1 cellular context compared by ENCODE assay signal in the genomic region with DNA sequence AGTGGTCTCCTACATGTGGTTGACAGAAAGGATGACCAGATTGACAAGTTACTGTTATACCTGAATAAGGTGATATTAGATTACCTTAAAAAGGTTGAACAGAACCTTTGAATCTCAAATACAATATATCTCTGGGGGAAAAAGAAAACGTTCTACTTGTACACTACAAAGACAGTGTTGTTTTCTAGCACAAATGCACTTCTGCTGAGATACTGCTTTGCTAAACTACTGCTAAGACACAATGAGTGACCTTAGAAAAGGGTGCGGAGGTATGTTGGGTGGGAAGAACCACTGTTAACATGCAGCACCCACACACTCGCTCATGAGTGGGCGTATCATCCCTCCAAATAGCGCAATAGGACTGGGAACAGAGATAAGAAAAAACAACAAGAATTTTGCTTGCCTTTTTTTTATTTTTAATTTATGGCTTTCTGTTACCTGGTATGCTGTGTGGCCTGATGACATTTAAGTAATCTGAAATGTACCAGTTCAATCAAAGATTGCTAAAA.
A peak's percentile ranks its signal among the peaks of the same experiment; 100 is the strongest.
TF ChIP-seq lines count a peak whose summit lies in the region.

No MANE protein-coding gene starts in this region.

TF ChIP-seq in GM12878, 131 proteins besides CTCF, POLR2A, EP300 and RAD21:
- TF ChIP-seq HDAC6 (IDR thresholded peaks at IDR 0.05; ENCODE audit: unreplicated experiment), result no peak
- no peak for TF ChIP-seq TAF1 (IDR thresholded peaks at IDR 0.05; ENCODE audit: borderline replicate concordance, low read depth, low read length)
- TF ChIP-seq, protein P1, sequence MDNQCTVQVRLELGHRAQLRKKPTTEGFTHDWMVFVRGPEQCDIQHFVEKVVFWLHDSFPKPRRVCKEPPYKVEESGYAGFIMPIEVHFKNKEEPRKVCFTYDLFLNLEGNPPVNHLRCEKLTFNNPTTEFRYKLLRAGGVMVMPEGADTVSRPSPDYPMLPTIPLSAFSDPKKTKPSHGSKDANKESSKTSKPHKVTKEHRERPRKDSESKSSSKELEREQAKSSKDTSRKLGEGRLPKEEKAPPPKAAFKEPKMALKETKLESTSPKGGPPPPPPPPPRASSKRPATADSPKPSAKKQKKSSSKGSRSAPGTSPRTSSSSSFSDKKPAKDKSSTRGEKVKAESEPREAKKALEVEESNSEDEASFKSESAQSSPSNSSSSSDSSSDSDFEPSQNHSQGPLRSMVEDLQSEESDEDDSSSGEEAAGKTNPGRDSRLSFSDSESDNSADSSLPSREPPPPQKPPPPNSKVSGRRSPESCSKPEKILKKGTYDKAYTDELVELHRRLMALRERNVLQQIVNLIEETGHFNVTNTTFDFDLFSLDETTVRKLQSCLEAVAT (IDR thresholded peaks at IDR 0.05), result peak; percentile 84
- no peak for TF ChIP-seq SMARCA5 (IDR thresholded peaks at IDR 0.05)
- 0 out of 2 replicates have a peak, but pooled peaks have one; percentile 40 for TF ChIP-seq CHD1 (IDR thresholded peaks at IDR 0.05; ENCODE audit: low read depth, low read length)
- TF ChIP-seq EGR1 (IDR thresholded peaks at IDR 0.05; ENCODE audit: borderline replicate concordance in 1 of 2, low read depth in 2 of 2, low read length in 2 of 2), result peak in 1 of 2 experiments; percentile 55; a peak in 1 of 3 replicates
- TF ChIP-seq POLR2AphosphoS5 (IDR thresholded peaks at IDR 0.05; ENCODE audit: low read length), result peak; percentile 68
- TF ChIP-seq BACH1 (IDR thresholded peaks at IDR 0.05; ENCODE audit: borderline replicate concordance), result no peak
- 0 out of 2 replicates have a peak, but pooled peaks have one; percentile 6 for TF ChIP-seq POLR2AphosphoS2 (IDR thresholded peaks at IDR 0.05; ENCODE audit: low read depth, low read length)
- no peak for TF ChIP-seq CBX3 (IDR thresholded peaks at IDR 0.05; ENCODE audit: borderline replicate concordance, low read depth)
